Comparison of ENCODE assay signal across 9 cellular contexts in the genomic region with DNA sequence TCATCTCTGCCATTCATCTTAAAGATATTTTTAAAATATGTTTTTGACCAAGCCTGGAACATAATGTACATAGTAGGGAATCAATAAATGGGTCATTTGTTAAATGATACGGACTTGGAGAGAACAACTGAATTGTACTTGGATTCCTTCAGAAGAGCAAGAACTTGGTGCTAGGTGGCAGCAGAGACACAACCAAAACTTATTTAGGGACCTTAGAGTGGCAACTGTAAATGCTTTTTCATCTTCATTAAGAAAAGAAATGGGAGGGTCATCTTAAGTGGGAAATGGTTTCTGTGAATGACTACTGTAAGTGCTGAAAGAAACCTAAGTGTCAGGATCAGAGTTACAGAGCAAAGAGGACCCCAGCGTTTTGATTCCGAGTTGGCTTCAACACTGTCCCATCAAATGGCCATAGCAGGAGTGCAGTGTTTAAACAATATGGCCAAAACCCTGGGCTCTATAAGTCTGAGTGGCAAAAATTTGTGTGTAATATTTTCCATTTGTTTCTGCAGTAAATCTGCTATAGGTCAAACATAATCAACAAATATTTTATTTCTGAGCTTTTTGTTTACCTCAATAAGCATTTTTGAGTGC.
DNase-seq lines count a peak whose midpoint lies in the region; ATAC-seq and TF ChIP-seq lines count a peak whose summit lies in the region.
"Had no signal": no experiment of that assay in that cellular context is flagged by ENCODE, and none has a peak within 500 bp of the region (broad histone marks: within the 10 kb centered on the region; RNA-seq: fewer than 3 reads in every experiment).

No MANE protein-coding gene starts in this region.

- H3K36me3 ChIP-seq in H7 (replicated peaks; ENCODE audit: control insufficient read depth, insufficient read depth, low read length) = no peaks in the 10 kb centered on the region
- peaks cover 0 to 46% (median 0%) of the 10 kb centered on the region in 9 donors for H3K36me3 ChIP-seq in heart left ventricle
- no peaks in the 10 kb centered on the region for H3K36me3 ChIP-seq in sigmoid colon

- no peaks in the 10 kb centered on the region for H3K9me3 ChIP-seq in heart left ventricle
- H3K9me3 ChIP-seq in sigmoid colon = no peaks in the 10 kb centered on the region

- TF ChIP-seq EP300 in sigmoid colon (IDR thresholded peaks at IDR 0.05) = no peak

- TF ChIP-seq POLR2A in heart left ventricle (IDR thresholded peaks at IDR 0.05) (no peak), sigmoid colon (IDR thresholded peaks at IDR 0.05) (no peak)

- H3K4me3 ChIP-seq in H7 (ENCODE audit: insufficient read depth, low read depth, low read length) (no peak overlapping the region), heart left ventricle (no peak overlapping the region), sigmoid colon (no peak overlapping the region)

- peak; percentile 58 for DNase-seq in ACHN
- DNase-seq in H7 = peak; percentile 58
- peak; percentile 29 for DNase-seq in SKM-1 treated with dmso at 0.1 percent for 144 hours (lab: John Stamatoyannopoulos, UW; ENCODE audit: unreplicated experiment)
- peak in 3 of 5 donors; percentile 39 to 44 (median 43) for DNase-seq in heart left ventricle
- no peak for DNase-seq in sigmoid colon
- DNase-seq in T-helper 1 cell = no peak
- DNase-seq in effector CD8-positive, alpha-beta T cell (lab: John Stamatoyannopoulos, UW) = no peak
- DNase-seq: activated naive CD8-positive, alpha-beta T cell treated with anti-CD3 and anti-CD28 coated beads, Interleukin-2, amount 10 ng/mL, durations not matched to agents 7 days and 5 days had no signal

- WGBS in heart left ventricle, 4 donors = 29 to 41% (median 33%) methylated on average over 3 of the region's 3 CpGs
- WGBS in sigmoid colon, 2 donors = 68 to 69% methylated on average over 3 of the region's 3 CpGs

- H3K4me1 ChIP-seq in heart left ventricle = peaks cover 0 to 29% (median 19%) of the 10 kb centered on the region in 12 donors
- peaks cover 0 to 35% (median 28%) of the 10 kb centered on the region in 4 donors for H3K4me1 ChIP-seq in sigmoid colon

- in situ Hi-C loops in ACHN (cut with HindIII; ENCODE audit: low pct_ligation_motif_present, low pct_unique_long_range_greater_than_20kb, low sequenced_read_pairs) = no loop called here

- ATAC-seq in heart left ventricle (peak; percentile 50 to 75 (median 62)), GM21390 (IDR thresholded peaks at IDR 0.05; ENCODE audit: unreplicated experiment) (no peak)

- TF ChIP-seq CTCF in heart left ventricle (IDR thresholded peaks at IDR 0.05) (peak; percentile 37 to 75 (median 61)), sigmoid colon (IDR thresholded peaks at IDR 0.05) (peak; percentile 57 to 68 (median 64))

- H3K27ac ChIP-seq in heart left ventricle (peak overlapping the region in 8 of 12 donors; percentile 21 to 84 (median 60)), sigmoid colon (peak overlapping the region; percentile 68 to 91 (median 83))

- H3K27me3 ChIP-seq in H7 (ENCODE audit: control insufficient read depth, insufficient read depth, low read length) = no peaks in the 10 kb centered on the region
- no peaks in the 10 kb centered on the region for H3K27me3 ChIP-seq in heart left ventricle
- no peaks in the 10 kb centered on the region for H3K27me3 ChIP-seq in sigmoid colon

- intact Hi-C loops in heart left ventricle (cut with DNase I) = loop anchor here (2.0 to 10.0 kb wide), 10 partner anchors 62 to 294 kb away; no protein-coding TSS in a partner anchor
- intact Hi-C loops in sigmoid colon (cut with DNase I) = loop anchor here (1.0 to 5.0 kb wide), 5 partner anchors 73 to 207 kb away; no protein-coding TSS in a partner anchor

Comparison
In these comparisons a context has a peak if more than half of its experiments do, and no peak if none do; other contexts are left out.
1. DNase-seq: peak in ACHN (single experiment), H7 (single experiment), SKM-1 treated with dmso at 0.1 percent for 144 hours (single experiment) and heart left ventricle (3 of 5); none in sigmoid colon (single experiment), T-helper 1 cell (0 of 5) and effector CD8-positive, alpha-beta T cell (single experiment).